7 cellular contexts compared by ENCODE assay signal in genomic region chr12:10771132-10771733, GRCh38. TPM values are rescaled to one million over a fixed set of nuclear protein-coding genes. Genes with fewer than 3 reads are reported as not detected.
A peak's percentile ranks its signal among the peaks of the same experiment; 100 is the strongest.
DNase-seq lines count a peak whose midpoint lies in the region; TF ChIP-seq lines count a peak whose summit lies in the region.

No MANE protein-coding gene starts in this region.

- no peak overlapping the region for H3K27ac ChIP-seq in breast epithelium
- no peak overlapping the region for H3K27ac ChIP-seq in liver (ENCODE audit: low read depth in 1 of 2, low read length in 2 of 2)

- no peaks in the 10 kb centered on the region for H3K36me3 Mint-ChIP-seq in activated CD4-positive, alpha-beta memory T cell treated with anti-CD3 and anti-CD28 coated beads for 36 hours

- H3K9ac ChIP-seq in liver (ENCODE audit: low read depth in 1 of 2, low read length in 2 of 2), result no peak overlapping the region

- no peak overlapping the region for H3K4me3 ChIP-seq in breast epithelium
- no peak overlapping the region for H3K4me3 ChIP-seq in liver (ENCODE audit: low read depth in 1 of 3, low read length in 3 of 3)

- H3K4me1 ChIP-seq in breast epithelium, result no peaks in the 10 kb centered on the region
- H3K4me1 ChIP-seq in liver (ENCODE audit: control insufficient read depth in 4 of 4, insufficient read depth in 4 of 4, low read length in 3 of 4), result no peaks in the 10 kb centered on the region

- H3K9me3 Mint-ChIP-seq in activated CD4-positive, alpha-beta memory T cell treated with anti-CD3 and anti-CD28 coated beads for 36 hours, result no peaks in the 10 kb centered on the region

- no peak for DNase-seq in GM10248 (ENCODE audit: extremely low spot score)
- peak; percentile 38 for DNase-seq in NCI-H1092 treated with DMSO at 0.1 percent for 48 hours (lab: John Stamatoyannopoulos, UW)
- no peak for DNase-seq in breast epithelium (ENCODE audit: low spot score in 2 of 2)
- DNase-seq in NCI-H187 (lab: John Stamatoyannopoulos, UW), result no peak
- no peak for DNase-seq in activated CD4-positive, alpha-beta memory T cell treated with anti-CD3 and anti-CD28 coated beads for 36 hours
- no peak for DNase-seq in C1 segment of cervical spinal cord (lab: John Stamatoyannopoulos, UW)

- no peaks in the 10 kb centered on the region for H3K36me3 ChIP-seq in breast epithelium
- H3K36me3 ChIP-seq in liver (ENCODE audit: control insufficient read depth in 4 of 4, insufficient read depth in 3 of 4, low read depth in 1 of 4, low read length in 3 of 4), result no peaks in the 10 kb centered on the region

- POLR2A ChIA-PET in GM10248 (lab: Yijun Ruan, JAX), result no interaction called here
- POLR2A ChIA-PET in activated CD4-positive, alpha-beta memory T cell treated with anti-CD3 and anti-CD28 coated beads for 36 hours (lab: Charles Lee), result no interaction called here

- H3K4me1 Mint-ChIP-seq in activated CD4-positive, alpha-beta memory T cell treated with anti-CD3 and anti-CD28 coated beads for 36 hours (ENCODE audit: low read depth), result no peaks in the 10 kb centered on the region

- TF ChIP-seq RAD21 in liver (IDR thresholded peaks at IDR 0.05), result peak; percentile 79 to 87

- H3K9me3 ChIP-seq in breast epithelium, result no peaks in the 10 kb centered on the region
- no peaks in the 10 kb centered on the region for H3K9me3 ChIP-seq in liver (ENCODE audit: control insufficient read depth in 4 of 4, low read length in 3 of 4)

- H3K27me3 ChIP-seq in breast epithelium (no peaks in the 10 kb centered on the region), liver (ENCODE audit: control insufficient read depth in 4 of 4, insufficient read depth in 4 of 4, low read length in 3 of 4) (peaks cover 0 to 29% (median 5%) of the 10 kb centered on the region in 4 donors)

- no peak overlapping the region for H3K27ac Mint-ChIP-seq in activated CD4-positive, alpha-beta memory T cell treated with anti-CD3 and anti-CD28 coated beads for 36 hours

- intact Hi-C loops in breast epithelium (cut with DNase I; ENCODE audit: low total_unique reads), result no loop called here
- intact Hi-C loops in activated CD4-positive, alpha-beta memory T cell treated with anti-CD3 and anti-CD28 coated beads for 36 hours (cut with micrococcal nuclease), result loop anchor here (1.0 kb wide), 2 partner anchors 428 to 715 kb away; no protein-coding TSS in a partner anchor

- WGBS in liver, result 0% methylated on average over 1 of the region's 1 CpG

- TF ChIP-seq CTCF in GM10248 (IDR thresholded peaks at IDR 0.05; ENCODE audit: control extremely low read depth, extremely low read depth, low read depth, missing control alignments), result peak; percentile 57
- peak; percentile 50 to 84 (median 76) for TF ChIP-seq CTCF in breast epithelium (IDR thresholded peaks at IDR 0.05)
- peak; percentile 74 for TF ChIP-seq CTCF in liver (IDR thresholded peaks at IDR 0.05; ENCODE audit: low read depth, low read length, missing input control)

- no peak for TF ChIP-seq POLR2A in breast epithelium (IDR thresholded peaks at IDR 0.05)

- no peak overlapping the region for H3K4me3 Mint-ChIP-seq in activated CD4-positive, alpha-beta memory T cell treated with anti-CD3 and anti-CD28 coated beads for 36 hours

- H3K27me3 Mint-ChIP-seq in activated CD4-positive, alpha-beta memory T cell treated with anti-CD3 and anti-CD28 coated beads for 36 hours, result peaks cover 28% of the 10 kb centered on the region

- CTCF ChIA-PET in GM10248 (lab: Yijun Ruan, JAX), result interaction anchor here (0.8 to 6.2 kb wide), 11 partner anchors 9 to 1562 kb away, joined by 3 to 51 read pairs (median 3); no protein-coding TSS in a partner anchor
- CTCF ChIA-PET in activated CD4-positive, alpha-beta memory T cell treated with anti-CD3 and anti-CD28 coated beads for 36 hours (lab: Charles Lee), result interaction anchor here (0.6 to 7.9 kb wide), 17 partner anchors 8 to 1864 kb away, joined by 3 to 98 read pairs (median 4); partner anchors contain the start of gene SMIM10L1

TF ChIP-seq in liver, 16 proteins besides CTCF, POLR2A, EP300 and RAD21:
- no peak for TF ChIP-seq REST (IDR thresholded peaks at IDR 0.05)
- no peak for TF ChIP-seq ATF3 (IDR thresholded peaks at IDR 0.05)
- no peak for TF ChIP-seq NR2F2 (IDR thresholded peaks at IDR 0.05)
- TF ChIP-seq GABPA (IDR thresholded peaks at IDR 0.05 in 1 of 2, conservative IDR thresholded peaks at IDR 0.05 in 1 of 2), result no peak
- TF ChIP-seq HNF4G (IDR thresholded peaks at IDR 0.05), result no peak
- TF ChIP-seq RXRA (IDR thresholded peaks at IDR 0.05), result no peak

RNA-seq across cellular contexts. Expression of gene TAS2R7, which starts 31.2 kb away (rescaled TPM):
- total RNA-seq in breast epithelium (not detected), liver (under 1 TPM in 1 of 2 donors, not detected in 1; 0.42 TPM)
- not detected for polyA plus RNA-seq in liver
- total RNA-seq in activated CD4-positive, alpha-beta memory T cell treated with anti-CD3 and anti-CD28 coated beads for 36 hours, result not detected

RNA-seq across cellular contexts. Expression of gene TAS2R8, which starts 35.9 kb away (rescaled TPM):
- under 1 TPM in 1 of 3 donors, not detected in 2; 0.48 TPM for total RNA-seq in breast epithelium
- under 1 TPM in 1 of 2 donors, not detected in 1; 0.25 TPM for total RNA-seq in liver
- polyA plus RNA-seq in liver, result not detected
- not detected for total RNA-seq in activated CD4-positive, alpha-beta memory T cell treated with anti-CD3 and anti-CD28 coated beads for 36 hours

RNA-seq across cellular contexts. Expression of gene TAS2R9, which starts 38.7 kb away (rescaled TPM):
- not detected for total RNA-seq in breast epithelium
- under 1 TPM in 1 of 2 donors, not detected in 1; 0.33 TPM for total RNA-seq in liver
- not detected for polyA plus RNA-seq in liver
- not detected for total RNA-seq in activated CD4-positive, alpha-beta memory T cell treated with anti-CD3 and anti-CD28 coated beads for 36 hours

RNA-seq across cellular contexts. Expression of gene YBX3, which starts 48.1 kb away (rescaled TPM):
- total RNA-seq in breast epithelium (100 to 1,000 TPM; 262 to 381 (median 290) TPM), liver (100 to 1,000 TPM in 1 of 2 donors, 1 to 10 TPM in 1; 9.2 to 116 TPM)
- 10 to 100 TPM in 1 of 2 donors, 1 to 10 TPM in 1; 6.8 to 22.3 TPM for polyA plus RNA-seq in liver
- 10 to 100 TPM; 90.7 to 96.2 TPM for total RNA-seq in activated CD4-positive, alpha-beta memory T cell treated with anti-CD3 and anti-CD28 coated beads for 36 hours

RNA-seq across cellular contexts. Expression of gene TAS2R10, which starts 54.9 kb away (rescaled TPM):
- total RNA-seq in breast epithelium, result 1 to 10 TPM; 1.3 to 1.6 (median 1.3) TPM
- 1 to 10 TPM in 1 of 2 donors, under 1 TPM in 1; 0.14 to 3.0 TPM for total RNA-seq in liver
- polyA plus RNA-seq in liver, result under 1 TPM in 1 of 2 donors, not detected in 1; 0.40 TPM
- total RNA-seq in activated CD4-positive, alpha-beta memory T cell treated with anti-CD3 and anti-CD28 coated beads for 36 hours, result not detected
